ENCODE assay signal across 8 cellular contexts in genomic region chr1:2525524-2525895, GRCh38. TPM values are rescaled to one million over a fixed set of nuclear protein-coding genes. Genes with fewer than 3 reads are reported as not detected.
DNase-seq lines count a peak whose midpoint lies in the region; TF ChIP-seq lines count a peak whose summit lies in the region.

No MANE protein-coding gene starts in this region.

- no peaks in the 10 kb centered on the region for H3K36me3 ChIP-seq in SU-DHL-6 (ENCODE audit: low read length)

- no peak overlapping the region for H3K27ac ChIP-seq in SU-DHL-6 (ENCODE audit: low read depth, low read length)

- peak overlapping the region; percentile 78 for H3K9ac ChIP-seq in SU-DHL-6 (ENCODE audit: low read length)

- H4K20me1 ChIP-seq in SU-DHL-6 (ENCODE audit: low read depth, low read length) = 0 out of 2 replicates have a peak, but pooled peaks cover 2% of the 10 kb centered on the region

- H3K9me2 ChIP-seq in SU-DHL-6 (replicated peaks; ENCODE audit: insufficient read depth, low read length) = no peaks in the 10 kb centered on the region

- no peaks in the 10 kb centered on the region for H3K27me3 ChIP-seq in SU-DHL-6 (ENCODE audit: low read length)

- peaks cover 39% of the 10 kb centered on the region for H3K79me2 ChIP-seq in SU-DHL-6 (ENCODE audit: insufficient read depth, low read length)

- H3K9me3 ChIP-seq in SU-DHL-6 (ENCODE audit: insufficient read depth, low read length) = no peaks in the 10 kb centered on the region

- peak; percentile 6 for TF ChIP-seq CTCF in GM12873 (IDR thresholded peaks at IDR 0.05; ENCODE audit: insufficient read depth, low read depth, low read length, missing control alignments)
- TF ChIP-seq CTCF in SU-DHL-6 (IDR thresholded peaks at IDR 0.05; ENCODE audit: insufficient read depth, low read length, poor library complexity, severe bottlenecking) = no peak
- peak; percentile 7 for TF ChIP-seq CTCF in fibroblast of villous mesenchyme (IDR thresholded peaks at IDR 0.05; ENCODE audit: insufficient read depth, low read depth, low read length)

- peak overlapping the region; percentile 75 for H3K4me3 ChIP-seq in SU-DHL-6 (ENCODE audit: insufficient read depth, low read length, poor library complexity, severe bottlenecking)
- peak overlapping the region; percentile 73 for H3K4me3 ChIP-seq in fibroblast of villous mesenchyme (ENCODE audit: low read depth, low read length)
- H3K4me3 ChIP-seq in skeletal muscle cell (ENCODE audit: low read depth, low read length) = peak overlapping the region; percentile 86

- H3F3A ChIP-seq in SU-DHL-6 (ENCODE audit: insufficient read depth) = no peaks in the 10 kb centered on the region

- H3K4me2 ChIP-seq in SU-DHL-6 (ENCODE audit: low read depth, low read length, poor library complexity, severe bottlenecking) = peak overlapping the region; percentile 69

- DNase-seq in fibroblast of villous mesenchyme (ENCODE audit: low read depth) (no peak), skeletal muscle cell (ENCODE audit: low read depth) (no peak), foreskin melanocyte (no peak), NCI-H82 (lab: John Stamatoyannopoulos, UW) (no peak), SHP77 (lab: John Stamatoyannopoulos, UW) (no peak)
- DNase-seq in stimulated activated naive CD4-positive, alpha-beta T cell (lab: John Stamatoyannopoulos, UW) = no peak

- H2AFZ ChIP-seq in SU-DHL-6 (ENCODE audit: low read depth, low read length, severe bottlenecking) = no peak overlapping the region

RNA-seq across cellular contexts. Expression of gene PANK4, which starts 0.9 kb away (rescaled TPM):
- total RNA-seq in fibroblast of villous mesenchyme = 23.8 and 27.6 TPM in 2 replicates

RNA-seq across cellular contexts. Expression of gene HES5, which starts 4.6 kb away (rescaled TPM):
- under 0.01 TPM in 1 of 2 replicates, not detected in the other for total RNA-seq in fibroblast of villous mesenchyme

RNA-seq across cellular contexts. Expression of gene TNFRSF14, which starts 30.7 kb away (rescaled TPM):
- 17.7 and 24.5 TPM in 2 replicates for total RNA-seq in fibroblast of villous mesenchyme

RNA-seq across cellular contexts. Expression of gene PLCH2, which starts 49.4 kb away (rescaled TPM):
- under 0.01 TPM in 2 replicates for total RNA-seq in fibroblast of villous mesenchyme
